ENCODE assay signal across 37 cellular contexts in the genomic region with DNA sequence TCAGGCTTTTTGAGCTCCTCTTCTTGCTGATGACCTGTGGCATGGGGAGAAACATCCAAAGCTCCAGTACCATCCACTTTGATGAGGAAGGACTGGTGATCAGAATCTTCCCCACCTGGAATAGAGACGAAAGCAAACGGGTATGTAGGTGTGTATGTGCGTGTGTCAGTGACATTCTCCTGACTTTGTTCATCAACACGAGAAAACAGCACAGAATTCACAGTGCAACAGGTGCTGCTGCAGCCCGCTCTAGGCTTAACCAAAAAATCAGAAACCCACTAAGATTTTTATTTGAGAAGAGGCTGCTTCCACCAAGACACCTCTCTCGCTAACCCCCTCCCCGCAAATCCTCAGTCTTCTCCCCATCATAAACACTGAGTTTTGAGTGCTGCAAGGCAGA. TPM values are rescaled to one million over a fixed set of nuclear protein-coding genes. Genes with fewer than 3 reads are reported as not detected.
"Had no signal": no experiment of that assay in that cellular context is flagged by ENCODE, and none has a peak within 500 bp of the region (broad histone marks: within the 10 kb centered on the region; RNA-seq: fewer than 3 reads in every experiment).

No MANE protein-coding gene starts in this region.

- DNase-seq: activated CD4-positive, alpha-beta memory T cell treated with anti-CD3 and anti-CD28 coated beads for 36 hours; activated CD4-positive, alpha-beta T cell treated with anti-CD3 and anti-CD28 coated beads for 36 hours; activated CD4-positive, alpha-beta T cell treated with anti-CD3 and anti-CD28 coated beads, Interleukin-2, amount 10 ng/mL, durations not matched to agents 24 days and 14 days; activated CD4-positive, CD25-positive, alpha-beta regulatory T cell; activated CD4-positive, CD25-positive, alpha-beta regulatory T cell treated with anti-CD3 and anti-CD28 coated beads, Interleukin-2, amount 50 U/mL, for 72 hours; activated CD8-positive, alpha-beta memory T cell treated with anti-CD3 and anti-CD28 coated beads, Interleukin-2, amount 10 ng/mL, durations not matched to agents 7 days and 5 days; activated CD8-positive, alpha-beta memory T cell treated with anti-CD3 and anti-CD28 coated beads, Interleukin-2, amount 50 U/mL, for 4 hours; activated CD8-positive, alpha-beta T cell treated with anti-CD3 and anti-CD28 coated beads, Interleukin-2, amount 10 ng/mL, durations not matched to agents 7 days and 5 days; activated effector memory CD4-positive, alpha-beta T cell treated with anti-CD3 and anti-CD28 coated beads, Interleukin-2, amount 50 U/mL, for 16 hours; activated naive CD4-positive, alpha-beta T cell treated with anti-CD3 and anti-CD28 coated beads for 36 hours; activated naive CD8-positive, alpha-beta T cell treated with anti-CD3 and anti-CD28 coated beads for 36 hours; activated naive CD8-positive, alpha-beta T cell treated with anti-CD3 and anti-CD28 coated beads, Interleukin-2, amount 50 U/mL, for 24 hours; activated T-cell treated with anti-CD3 and anti-CD28 coated beads, Interleukin-2, amount 50 U/mL, for 1 hour; activated T-cell treated with anti-CD3 and anti-CD28 coated beads, Interleukin-2, amount 50 U/mL, for 48 hours; brain microvascular endothelial cell; cortex of kidney; dermis blood vessel endothelial cell; effector CD8-positive, alpha-beta T cell; endodermal cell; foreskin keratinocyte; gastrocnemius medialis; glutamatergic neuron; heart left ventricle; T-helper 2 cell had no signal

- FAIRE-seq: bronchial epithelial cell, colon had no signal

- H3K27me3 Mint-ChIP-seq: activated naive CD4-positive, alpha-beta T cell treated with anti-CD3 and anti-CD28 coated beads, Interleukin-2, amount 50 U/mL, for 24 hours had no signal

- H3K36me3 ChIP-seq: ascending aorta, brain microvascular endothelial cell, esophagus muscularis mucosa, gastrocnemius medialis, heart left ventricle had no signal

- H3K9me3 ChIP-seq: ascending aorta, esophagus muscularis mucosa, gastrocnemius medialis, heart left ventricle had no signal

- H3K27me3 ChIP-seq: ascending aorta had no signal

- H3K4me1 Mint-ChIP-seq: activated CD4-positive, alpha-beta T cell treated with anti-CD3 and anti-CD28 coated beads for 36 hours; activated CD4-positive, alpha-beta T cell treated with anti-CD3 and anti-CD28 coated beads, Interleukin-2, amount 10 ng/mL, durations not matched to agents 24 days and 14 days; activated CD8-positive, alpha-beta memory T cell treated with anti-CD3 and anti-CD28 coated beads, Interleukin-2, amount 10 ng/mL, durations not matched to agents 7 days and 5 days; activated naive CD4-positive, alpha-beta T cell treated with anti-CD3 and anti-CD28 coated beads, Interleukin-2, amount 50 U/mL, for 24 hours; activated naive CD8-positive, alpha-beta T cell treated with anti-CD3 and anti-CD28 coated beads for 36 hours; activated naive CD8-positive, alpha-beta T cell treated with anti-CD3 and anti-CD28 coated beads, Interleukin-2, amount 50 U/mL, for 24 hours; central memory CD8-positive, alpha-beta T cell had no signal

- H3K4me1 ChIP-seq: ascending aorta, foreskin keratinocyte, gastrocnemius medialis had no signal

- ATAC-seq: activated CD4-positive, alpha-beta T cell treated with anti-CD3 and anti-CD28 coated beads for 36 hours; activated CD8-positive, alpha-beta memory T cell treated with anti-CD3 and anti-CD28 coated beads, Interleukin-2, amount 10 ng/mL, durations not matched to agents 7 days and 5 days; activated CD8-positive, alpha-beta T cell treated with anti-CD3 and anti-CD28 coated beads, Interleukin-2, amount 10 ng/mL, durations not matched to agents 7 days and 5 days; activated naive CD8-positive, alpha-beta T cell treated with anti-CD3 and anti-CD28 coated beads, Interleukin-2, amount 50 U/mL, for 24 hours; foreskin keratinocyte; gastrocnemius medialis; heart left ventricle had no signal

- H3K36me3 Mint-ChIP-seq: activated CD4-positive, alpha-beta memory T cell treated with anti-CD3 and anti-CD28 coated beads for 36 hours; activated CD8-positive, alpha-beta memory T cell treated with anti-CD3 and anti-CD28 coated beads, Interleukin-2, amount 10 ng/mL, durations not matched to agents 7 days and 5 days; activated naive CD4-positive, alpha-beta T cell treated with anti-CD3 and anti-CD28 coated beads, Interleukin-2, amount 50 U/mL, for 24 hours; activated naive CD8-positive, alpha-beta T cell treated with anti-CD3 and anti-CD28 coated beads for 36 hours had no signal

- H3K4me3 Mint-ChIP-seq: activated CD4-positive, alpha-beta memory T cell treated with anti-CD3 and anti-CD28 coated beads for 36 hours; activated CD4-positive, alpha-beta T cell treated with anti-CD3 and anti-CD28 coated beads for 36 hours; activated CD4-positive, alpha-beta T cell treated with anti-CD3 and anti-CD28 coated beads, Interleukin-2, amount 10 ng/mL, durations not matched to agents 24 days and 14 days; activated CD8-positive, alpha-beta memory T cell treated with anti-CD3 and anti-CD28 coated beads, Interleukin-2, amount 10 ng/mL, durations not matched to agents 7 days and 5 days; activated CD8-positive, alpha-beta T cell treated with anti-CD3 and anti-CD28 coated beads, Interleukin-2, amount 10 ng/mL, durations not matched to agents 7 days and 5 days; activated naive CD4-positive, alpha-beta T cell treated with anti-CD3 and anti-CD28 coated beads for 36 hours; activated naive CD4-positive, alpha-beta T cell treated with anti-CD3 and anti-CD28 coated beads, Interleukin-2, amount 50 U/mL, for 24 hours; activated naive CD8-positive, alpha-beta T cell treated with anti-CD3 and anti-CD28 coated beads for 36 hours; activated naive CD8-positive, alpha-beta T cell treated with anti-CD3 and anti-CD28 coated beads, Interleukin-2, amount 50 U/mL, for 24 hours; activated T-helper 1 cell treated with anti-CD3 and anti-CD28 coated beads, Interleukin-12 subunit alpha, Interleukin-12 subunit beta, Interleukin-2, Interleukin-4 antibody, amounts not matched to agents 30 ng/mL and 10 ng/mL and 1 ng/mL, durations not matched to agents 14 hours and 24 hours and 36 hours; central memory CD8-positive, alpha-beta T cell; endodermal cell had no signal

- H3K27ac Mint-ChIP-seq: activated CD4-positive, alpha-beta memory T cell treated with anti-CD3 and anti-CD28 coated beads for 36 hours; activated CD4-positive, alpha-beta T cell treated with anti-CD3 and anti-CD28 coated beads for 36 hours; activated CD4-positive, alpha-beta T cell treated with anti-CD3 and anti-CD28 coated beads, Interleukin-2, amount 10 ng/mL, durations not matched to agents 24 days and 14 days; activated CD8-positive, alpha-beta memory T cell treated with anti-CD3 and anti-CD28 coated beads, Interleukin-2, amount 10 ng/mL, durations not matched to agents 7 days and 5 days; activated CD8-positive, alpha-beta T cell treated with anti-CD3 and anti-CD28 coated beads, Interleukin-2, amount 10 ng/mL, durations not matched to agents 7 days and 5 days; activated naive CD4-positive, alpha-beta T cell treated with anti-CD3 and anti-CD28 coated beads for 36 hours; activated naive CD4-positive, alpha-beta T cell treated with anti-CD3 and anti-CD28 coated beads, Interleukin-2, amount 50 U/mL, for 24 hours; activated naive CD8-positive, alpha-beta T cell treated with anti-CD3 and anti-CD28 coated beads for 36 hours; activated naive CD8-positive, alpha-beta T cell treated with anti-CD3 and anti-CD28 coated beads, Interleukin-2, amount 50 U/mL, for 24 hours; activated T-helper 1 cell treated with anti-CD3 and anti-CD28 coated beads, Interleukin-12 subunit alpha, Interleukin-12 subunit beta, Interleukin-2, Interleukin-4 antibody, amounts not matched to agents 30 ng/mL and 10 ng/mL and 1 ng/mL, durations not matched to agents 14 hours and 24 hours and 36 hours; activated T-helper 2 cell treated with anti-CD3 and anti-CD28 coated beads, Interferon-gamma antibody, Interleukin-2, Interleukin-4, amounts not matched to agents 10 μg/mL and 5 μg/mL and 100 μg/mL, durations not matched to agents 14 hours and 24 hours and 36 hours; endodermal cell had no signal

- H3K4me3 ChIP-seq: ascending aorta, esophagus muscularis mucosa, gastrocnemius medialis, heart left ventricle had no signal

- H3K27ac ChIP-seq: ascending aorta, brain microvascular endothelial cell, esophagus muscularis mucosa, foreskin keratinocyte, gastrocnemius medialis, heart left ventricle had no signal

- H3K9me3 Mint-ChIP-seq: activated CD4-positive, alpha-beta memory T cell treated with anti-CD3 and anti-CD28 coated beads for 36 hours; activated CD4-positive, alpha-beta T cell treated with anti-CD3 and anti-CD28 coated beads, Interleukin-2, amount 10 ng/mL, durations not matched to agents 24 days and 14 days; activated naive CD4-positive, alpha-beta T cell treated with anti-CD3 and anti-CD28 coated beads for 36 hours; activated naive CD4-positive, alpha-beta T cell treated with anti-CD3 and anti-CD28 coated beads, Interleukin-2, amount 50 U/mL, for 24 hours; activated naive CD8-positive, alpha-beta T cell treated with anti-CD3 and anti-CD28 coated beads for 36 hours; activated naive CD8-positive, alpha-beta T cell treated with anti-CD3 and anti-CD28 coated beads, Interleukin-2, amount 50 U/mL, for 24 hours; activated T-helper 1 cell treated with anti-CD3 and anti-CD28 coated beads, Interleukin-12 subunit alpha, Interleukin-12 subunit beta, Interleukin-2, Interleukin-4 antibody, amounts not matched to agents 30 ng/mL and 10 ng/mL and 1 ng/mL, durations not matched to agents 14 hours and 24 hours and 36 hours; activated T-helper 2 cell treated with anti-CD3 and anti-CD28 coated beads, Interferon-gamma antibody, Interleukin-2, Interleukin-4, amounts not matched to agents 10 μg/mL and 5 μg/mL and 100 μg/mL, durations not matched to agents 14 hours and 24 hours and 36 hours; central memory CD8-positive, alpha-beta T cell; endodermal cell had no signal

RNA-seq across cellular contexts. Expression of a gene that starts 8.1 kb away (rescaled TPM):
- total RNA-seq: activated CD4-positive, alpha-beta memory T cell treated with anti-CD3 and anti-CD28 coated beads for 36 hours; activated CD4-positive, alpha-beta T cell treated with anti-CD3 and anti-CD28 coated beads for 36 hours; activated CD4-positive, alpha-beta T cell treated with anti-CD3 and anti-CD28 coated beads, Interleukin-2, amount 10 ng/mL, durations not matched to agents 24 days and 14 days; activated CD8-positive, alpha-beta memory T cell treated with anti-CD3 and anti-CD28 coated beads for 36 hours; activated CD8-positive, alpha-beta memory T cell treated with anti-CD3 and anti-CD28 coated beads, Interleukin-2, amount 10 ng/mL, durations not matched to agents 7 days and 5 days; activated CD8-positive, alpha-beta T cell treated with anti-CD3 and anti-CD28 coated beads, Interleukin-2, amount 10 ng/mL, durations not matched to agents 7 days and 5 days; activated naive CD4-positive, alpha-beta T cell treated with anti-CD3 and anti-CD28 coated beads for 36 hours; activated naive CD8-positive, alpha-beta T cell treated with anti-CD3 and anti-CD28 coated beads for 36 hours; activated T-helper 1 cell treated with anti-CD3 and anti-CD28 coated beads, Interleukin-12 subunit alpha, Interleukin-12 subunit beta, Interleukin-2, Interleukin-4 antibody, amounts not matched to agents 30 ng/mL and 10 ng/mL and 1 ng/mL, durations not matched to agents 14 hours and 24 hours and 36 hours; activated T-helper 2 cell treated with anti-CD3 and anti-CD28 coated beads, Interferon-gamma antibody, Interleukin-2, Interleukin-4, amounts not matched to agents 10 μg/mL and 5 μg/mL and 100 μg/mL, durations not matched to agents 14 hours and 24 hours and 36 hours; ascending aorta; bronchial epithelial cell; cardiac septum; cerebellum; dermis blood vessel endothelial cell; endodermal cell; esophagus muscularis mucosa; foreskin keratinocyte; gastrocnemius medialis; heart left ventricle; T-helper 1 cell treated with Interleukin-12 subunit alpha and Interleukin-12 subunit beta and Interleukin-4 antibody, amounts not matched to agents 30 ng/mL and 1 ng/mL, for 36 hours had no signal
- polyA plus RNA-seq: foreskin keratinocyte, heart left ventricle had no signal

RNA-seq across cellular contexts. Expression of a gene that starts 58.7 kb away (rescaled TPM):
- total RNA-seq: activated CD4-positive, alpha-beta memory T cell treated with anti-CD3 and anti-CD28 coated beads for 36 hours; activated CD4-positive, alpha-beta T cell treated with anti-CD3 and anti-CD28 coated beads for 36 hours; activated CD4-positive, alpha-beta T cell treated with anti-CD3 and anti-CD28 coated beads, Interleukin-2, amount 10 ng/mL, durations not matched to agents 24 days and 14 days; activated CD8-positive, alpha-beta memory T cell treated with anti-CD3 and anti-CD28 coated beads for 36 hours; activated CD8-positive, alpha-beta memory T cell treated with anti-CD3 and anti-CD28 coated beads, Interleukin-2, amount 10 ng/mL, durations not matched to agents 7 days and 5 days; activated CD8-positive, alpha-beta T cell treated with anti-CD3 and anti-CD28 coated beads, Interleukin-2, amount 10 ng/mL, durations not matched to agents 7 days and 5 days; activated naive CD4-positive, alpha-beta T cell treated with anti-CD3 and anti-CD28 coated beads for 36 hours; activated naive CD8-positive, alpha-beta T cell treated with anti-CD3 and anti-CD28 coated beads for 36 hours; activated T-helper 1 cell treated with anti-CD3 and anti-CD28 coated beads, Interleukin-12 subunit alpha, Interleukin-12 subunit beta, Interleukin-2, Interleukin-4 antibody, amounts not matched to agents 30 ng/mL and 10 ng/mL and 1 ng/mL, durations not matched to agents 14 hours and 24 hours and 36 hours; activated T-helper 2 cell treated with anti-CD3 and anti-CD28 coated beads, Interferon-gamma antibody, Interleukin-2, Interleukin-4, amounts not matched to agents 10 μg/mL and 5 μg/mL and 100 μg/mL, durations not matched to agents 14 hours and 24 hours and 36 hours; ascending aorta; cardiac septum; cerebellum; dermis blood vessel endothelial cell; endodermal cell; epithelial cell of proximal tubule; foreskin keratinocyte; gastrocnemius medialis; T-helper 1 cell treated with Interleukin-12 subunit alpha and Interleukin-12 subunit beta and Interleukin-4 antibody, amounts not matched to agents 30 ng/mL and 1 ng/mL, for 36 hours had no signal
- polyA plus RNA-seq: foreskin keratinocyte had no signal

RNA-seq across cellular contexts. Expression of a gene that starts 58.9 kb away (rescaled TPM):
- total RNA-seq: ascending aorta, bronchial epithelial cell, cerebellum, gastrocnemius medialis had no signal
